In genomic region chr6:157322792-157323113, GRCh38 we compare ENCODE assay signal across 1 cellular context.
TF ChIP-seq lines count a peak whose summit lies in the region.

No MANE protein-coding gene starts in this region.

TF ChIP-seq in GM23338, 12 proteins besides CTCF, POLR2A, EP300 and RAD21 (continued from another document):
- TF ChIP-seq ZNF462 (CRISPR knock-in tag; IDR thresholded peaks at IDR 0.05) (no peak), REST (IDR thresholded peaks at IDR 0.05; ENCODE audit: unreplicated experiment) (no peak), NANOG (IDR thresholded peaks at IDR 0.05; ENCODE audit: borderline replicate concordance) (no peak), ZNF114 (CRISPR knock-in tag; IDR thresholded peaks at IDR 0.05) (no peak), STAT1 (IDR thresholded peaks at IDR 0.05; ENCODE audit: unreplicated experiment) (no peak), EZH2phosphoT487 (IDR thresholded peaks at IDR 0.05; ENCODE audit: unreplicated experiment) (no peak), EZH2 (IDR thresholded peaks at IDR 0.05; ENCODE audit: low read depth, unreplicated experiment) (no peak)
